8 cellular contexts compared by ENCODE assay signal in the genomic region with DNA sequence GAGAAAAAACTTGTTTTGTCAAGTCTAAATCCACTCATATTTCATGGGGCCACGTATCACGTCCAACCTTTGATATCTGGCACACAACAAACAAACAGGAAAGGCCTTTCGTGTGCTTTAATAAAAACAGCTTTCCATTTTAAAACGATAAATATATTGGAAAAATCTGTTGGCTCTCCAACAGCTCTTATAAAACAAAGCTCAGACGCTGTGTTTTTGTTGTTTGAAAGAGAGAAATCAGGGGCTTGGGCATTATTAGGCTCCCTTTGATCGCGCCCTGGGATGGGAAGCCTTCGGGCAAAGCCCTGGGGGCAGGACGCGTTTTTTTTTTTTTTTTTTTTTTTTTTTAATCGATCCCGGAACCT. TPM values are rescaled to one million over a fixed set of nuclear protein-coding genes. Genes with fewer than 3 reads are reported as not detected.
DNase-seq lines count a peak whose midpoint lies in the region; ATAC-seq, FAIRE-seq and TF ChIP-seq lines count a peak whose summit lies in the region.

No MANE protein-coding gene starts in this region.

- H3K4me1 ChIP-seq in A673 (ENCODE audit: insufficient read depth, low read length, poor library complexity, severe bottlenecking) = peaks cover 8% of the 10 kb centered on the region
- peaks cover 5% of the 10 kb centered on the region for H3K4me1 ChIP-seq in mesodermal cell (ENCODE audit: control insufficient read depth, insufficient read depth, low read length, poor library complexity, severe bottlenecking)
- H3K4me1 ChIP-seq in Karpas-422 (ENCODE audit: low read length) = no peaks in the 10 kb centered on the region

- H3K27ac ChIP-seq in A673 (ENCODE audit: low read depth, low read length, poor library complexity, severe bottlenecking) (no peak overlapping the region), mesodermal cell (ENCODE audit: low read depth, low read length, severe bottlenecking) (peak overlapping the region; percentile 60), Karpas-422 (ENCODE audit: low read length) (no peak overlapping the region)

- H3K4me3 ChIP-seq in A673 (ENCODE audit: low read depth, low read length, poor library complexity, severe bottlenecking) (peak overlapping the region; percentile 88), bronchial epithelial cell (ENCODE audit: low read depth, low read length) (peak overlapping the region; percentile 14), mesodermal cell (ENCODE audit: extremely low read depth, insufficient read depth, low read length, poor library complexity, severe bottlenecking) (peak overlapping the region; percentile 14), Karpas-422 (ENCODE audit: low read length) (no peak overlapping the region)

- no peaks in the 10 kb centered on the region for H3K79me2 ChIP-seq in Karpas-422 (ENCODE audit: low read length)

- WGBS in mesodermal cell (ENCODE audit: insufficient coverage in 2 of 2), 2 experiments = 4% methylated on average over 5 of the region's 12 CpGs; no CpG with 5 or more reads in 1 of the 2 experiments

- TF ChIP-seq CTCF in A673 (conservative IDR thresholded peaks at IDR 0.05; ENCODE audit: low read depth, low read length) (no peak), bronchial epithelial cell (IDR thresholded peaks at IDR 0.05; ENCODE audit: insufficient read depth, low read length, severe bottlenecking) (no peak)

- H3K9me3 ChIP-seq in A673 (ENCODE audit: low read depth, low read length, poor library complexity, severe bottlenecking) (peaks cover 13% of the 10 kb centered on the region), mesodermal cell (ENCODE audit: control insufficient read depth, low read length) (peaks cover 13% of the 10 kb centered on the region), Karpas-422 (ENCODE audit: low read length) (no peaks in the 10 kb centered on the region; the same call in 1 of the 2 replicates)

- H3K4me2 ChIP-seq in Karpas-422 (ENCODE audit: low read depth, low read length, poor library complexity, severe bottlenecking) = no peak overlapping the region

- H3K9ac ChIP-seq in Karpas-422 (ENCODE audit: low read length) = no peak overlapping the region

- no TSS peak for BruUV-seq in A673 (replicated peaks; lab: Mats Ljungman, UMichigan)

- CTCF ChIA-PET in A673 (lab: Charles Lee) = no interaction called here

- no peak for FAIRE-seq in bronchial epithelial cell (lab: Jason Lieb, UNC)

- H2AFZ ChIP-seq in Karpas-422 (ENCODE audit: low read length) = no peak overlapping the region

- H3K36me3 ChIP-seq in A673 (ENCODE audit: insufficient read depth, low read length, poor library complexity, severe bottlenecking) (no peaks in the 10 kb centered on the region), bronchial epithelial cell (ENCODE audit: control insufficient read depth, insufficient read depth, low read length) (no peaks in the 10 kb centered on the region), mesodermal cell (ENCODE audit: control insufficient read depth, insufficient read depth, low read length) (no peaks in the 10 kb centered on the region), Karpas-422 (ENCODE audit: insufficient read depth, low read length) (no peaks in the 10 kb centered on the region)

- POLR2A ChIA-PET in A673 (lab: Charles Lee; ENCODE audit: low non-redundant PET) = interaction anchor here (0.7 kb wide), 1 partner anchor 51 kb away, joined by 3 read pairs; no protein-coding TSS in a partner anchor

- H4K20me1 ChIP-seq in Karpas-422 (ENCODE audit: insufficient read depth, low read depth, low read length) = no peaks in the 10 kb centered on the region

- DNase-seq in A673 (ENCODE audit: low spot score) (no peak), HT1080 (ENCODE audit: low read depth) (peak; percentile 27), bronchial epithelial cell (ENCODE audit: low read depth) (no peak), activated gamma-delta T cell treated with Interleukin-2 at 50 U/mL for 16 hours (no peak), Karpas-422 (no peak), RKO (ENCODE audit: low spot score) (no peak)

- H3K27me3 ChIP-seq in A673 (replicated peaks; ENCODE audit: insufficient read depth, low read depth, low read length, poor library complexity) (no peaks in the 10 kb centered on the region), bronchial epithelial cell (ENCODE audit: control insufficient read depth, insufficient read depth, low read length) (no peaks in the 10 kb centered on the region), Karpas-422 (ENCODE audit: low read length) (no peaks in the 10 kb centered on the region)

- H3K9me2 ChIP-seq in Karpas-422 (replicated peaks; ENCODE audit: insufficient read depth, low read length) = no peaks in the 10 kb centered on the region; the same call in 1 of the 2 replicates

- intact Hi-C loops in A673 (cut with micrococcal nuclease; ENCODE audit: unreplicated experiment) = no loop called here

- ATAC-seq in GM18870 (IDR thresholded peaks at IDR 0.05; ENCODE audit: unreplicated experiment) = no peak

RNA-seq across cellular contexts. Expression of gene PLEKHA5, which starts 0.4 kb away (rescaled TPM):
- total RNA-seq in A673 (2021) = 14.0 and 17.7 TPM in 2 replicates
- total RNA-seq in HT1080 (2014; rRNA removed; shearing (Covaris generic)) = 17.8 and 19.7 TPM in 2 replicates
- 13.1 and 15.4 TPM in 2 replicates for polyA plus RNA-seq in HT1080 (2015; cell fraction: cytosol; rRNA removed)
- polyA plus RNA-seq in HT1080 (2015; cell fraction: nucleus; rRNA removed) = 23.6 and 26.1 TPM in 2 replicates
- total RNA-seq in bronchial epithelial cell = 24.0 and 31.1 TPM in 2 replicates
- 44.0 TPM for polyA plus RNA-seq in mesodermal cell (2013, experiment 1 of 2)
- polyA plus RNA-seq in mesodermal cell (2013, experiment 2 of 2) = 48.8 TPM
- 130 and 189 TPM in 2 replicates for total RNA-seq in Karpas-422 (2014; rRNA removed; shearing (Covaris generic); ENCODE audit: low replicate concordance)
